In the genomic region with DNA sequence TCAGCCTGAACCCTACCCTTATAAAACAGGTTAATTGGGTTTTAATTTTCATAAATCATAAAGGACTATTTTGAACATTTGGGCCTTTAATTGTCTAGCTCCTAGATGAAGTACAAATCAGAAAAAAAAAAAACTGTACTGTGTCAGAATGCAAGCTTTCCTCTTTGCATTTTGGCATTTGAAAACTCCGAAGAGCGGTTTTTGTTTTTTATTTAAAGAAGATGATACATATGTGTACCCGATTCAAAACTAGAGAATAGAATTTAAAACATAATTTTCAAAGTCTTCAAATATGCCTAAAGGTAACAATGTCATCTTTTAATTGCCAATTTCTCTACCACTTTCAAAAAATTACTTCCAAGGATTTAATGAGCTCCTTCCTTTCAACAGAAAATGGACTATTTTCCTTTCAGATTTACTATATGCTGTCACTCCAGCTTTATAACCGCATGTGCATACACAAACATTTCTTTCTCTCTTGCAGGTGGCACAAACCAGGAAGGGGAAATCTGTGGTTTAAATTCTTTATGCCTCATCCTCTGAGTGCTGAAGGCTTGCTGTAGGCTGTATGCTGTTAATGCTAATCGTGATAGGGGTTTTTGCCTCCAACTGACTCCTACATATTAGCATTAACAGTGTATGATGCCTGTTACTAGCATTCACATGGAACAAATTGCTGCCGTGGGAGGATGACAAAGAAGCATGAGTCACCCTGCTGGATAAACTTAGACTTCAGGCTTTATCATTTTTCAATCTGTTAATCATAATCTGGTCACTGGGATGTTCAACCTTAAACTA, we compare ENCODE assay signal across 8 cellular contexts. TPM values are rescaled to one million over a fixed set of nuclear protein-coding genes. Genes with fewer than 3 reads are reported as not detected.
DNase-seq lines count a peak whose midpoint lies in the region; ATAC-seq, FAIRE-seq and TF ChIP-seq lines count a peak whose summit lies in the region.

No MANE protein-coding gene starts in this region.

- TF ChIP-seq CTCF in GM12873 (IDR thresholded peaks at IDR 0.05; ENCODE audit: insufficient read depth, low read depth, low read length, missing control alignments): peak; percentile 9
- no peak for TF ChIP-seq CTCF in Panc1 (IDR thresholded peaks at IDR 0.05)
- TF ChIP-seq CTCF in HepG2 (CRISPR knock-in tag; IDR thresholded peaks at IDR 0.05): no peak

- TF ChIP-seq EP300 in HepG2 (IDR thresholded peaks at IDR 0.05; ENCODE audit: low read depth in 2 of 2, low read length in 2 of 2) (no peak), HepG2 (CRISPR knock-in tag; IDR thresholded peaks at IDR 0.05; ENCODE audit: borderline replicate concordance) (no peak)

- H3K4me1 Mint-ChIP-seq in activated naive CD4-positive, alpha-beta T cell treated with anti-CD3 and anti-CD28 coated beads, Interleukin-2, amount 50 U/mL, for 24 hours: peaks cover 45% of the 10 kb centered on the region

- no peaks in the 10 kb centered on the region for H3K27me3 Mint-ChIP-seq in activated naive CD4-positive, alpha-beta T cell treated with anti-CD3 and anti-CD28 coated beads, Interleukin-2, amount 50 U/mL, for 24 hours

- H3K9ac ChIP-seq in HepG2 (ENCODE audit: insufficient read depth, low read depth, low read length): no peak overlapping the region

- in situ Hi-C loops in Panc1 (cut with HindIII; ENCODE audit: low pct_unique_long_range_greater_than_20kb, low sequenced_read_pairs): no loop called here
- in situ Hi-C loops in HepG2 (cut with HindIII; ENCODE audit: extremely low pct_ligation_motif_present, low pct_unique_long_range_greater_than_20kb): no loop called here

- H3K9me3 Mint-ChIP-seq in activated naive CD4-positive, alpha-beta T cell treated with anti-CD3 and anti-CD28 coated beads, Interleukin-2, amount 50 U/mL, for 24 hours: no peaks in the 10 kb centered on the region

- POLR2A ChIA-PET in Panc1 (lab: Charles Lee): no interaction called here
- POLR2A ChIA-PET in HepG2 (lab: Yijun Ruan, JAX): no interaction called here

- H3K27ac Mint-ChIP-seq in activated naive CD4-positive, alpha-beta T cell treated with anti-CD3 and anti-CD28 coated beads, Interleukin-2, amount 50 U/mL, for 24 hours: peak overlapping the region; percentile 99

- H3K4me3 ChIP-seq in Panc1 (ENCODE audit: low read depth in 2 of 2, low read length in 2 of 2): no peak overlapping the region
- H3K4me3 ChIP-seq in HepG2 (replicated peaks in 1 of 3; ENCODE audit: insufficient read depth in 1 of 3, low read depth in 2 of 3, low read length in 3 of 3): no peak overlapping the region

- TF ChIP-seq POLR2A in HepG2 (IDR thresholded peaks at IDR 0.05; ENCODE audit: insufficient read depth in 1 of 2, low read depth in 2 of 2, low read length in 2 of 2): no peak

- H3K4me1 ChIP-seq in Panc1 (ENCODE audit: control insufficient read depth, insufficient read depth, low read length): peaks cover 13% of the 10 kb centered on the region
- no peaks in the 10 kb centered on the region for H3K4me1 ChIP-seq in HepG2 (ENCODE audit: insufficient read depth, low read length)

- DNase-seq in Panc1 (ENCODE audit: low read depth, low spot score) (peak; percentile 74), HepG2 (ENCODE audit: low spot score) (peak; percentile 6), HuH-7.5 (ENCODE audit: low spot score) (no peak), posterior vena cava (ENCODE audit: low spot score) (no peak)

- no peaks in the 10 kb centered on the region for H3K36me3 ChIP-seq in Panc1 (ENCODE audit: control insufficient read depth, insufficient read depth, low read length)
- H3K36me3 ChIP-seq in HepG2 (replicated peaks in 1 of 2; ENCODE audit: control insufficient read depth in 1 of 2, insufficient read depth in 2 of 2, low read length in 2 of 2): no peaks in the 10 kb centered on the region

- peak overlapping the region; percentile 69 for H3K27ac ChIP-seq in Panc1 (ENCODE audit: low read length)
- H3K27ac ChIP-seq in HepG2 (ENCODE audit: extremely low read length, insufficient read depth, low read length): no peak overlapping the region

- H4K20me1 ChIP-seq in HepG2 (ENCODE audit: insufficient read depth, low read length): no peaks in the 10 kb centered on the region

- no peak overlapping the region for H2AFZ ChIP-seq in HepG2 (ENCODE audit: low read length)

- H3K36me3 Mint-ChIP-seq in activated naive CD4-positive, alpha-beta T cell treated with anti-CD3 and anti-CD28 coated beads, Interleukin-2, amount 50 U/mL, for 24 hours: peaks cover 52% of the 10 kb centered on the region

- H3K9me3 ChIP-seq in Panc1 (ENCODE audit: control insufficient read depth, insufficient read depth, low read depth, low read length) (no peaks in the 10 kb centered on the region), HepG2 (ENCODE audit: low read length) (no peaks in the 10 kb centered on the region)

- CTCF ChIA-PET in Panc1 (lab: Charles Lee) (no interaction called here), HepG2 (lab: Yijun Ruan, JAX; ENCODE audit: low intra/inter-chr PET ratio, low total read pairs) (no interaction called here)

- ATAC-seq in HG02588 (IDR thresholded peaks at IDR 0.05; ENCODE audit: unreplicated experiment) (peak; percentile 29), Panc1 (peak; percentile 98), HepG2 (no peak), GM19351 (IDR thresholded peaks at IDR 0.05; ENCODE audit: unreplicated experiment) (no peak)

- TF ChIP-seq RAD21 in HepG2 (CRISPR knock-in tag; IDR thresholded peaks at IDR 0.05): no peak

- no peaks in the 10 kb centered on the region for H3K79me2 ChIP-seq in HepG2 (ENCODE audit: insufficient read depth, low read length)

- H3K27me3 ChIP-seq in Panc1 (ENCODE audit: control insufficient read depth, insufficient read depth, low read length): no peaks in the 10 kb centered on the region
- H3K27me3 ChIP-seq in HepG2 (ENCODE audit: control insufficient read depth in 1 of 2, insufficient read depth in 2 of 2, low read length in 2 of 2): no peaks in the 10 kb centered on the region

- intact Hi-C loops in Panc1 (cut with micrococcal nuclease; ENCODE audit: unreplicated experiment) (no loop called here), HepG2 (cut with micrococcal nuclease; ENCODE audit: unreplicated experiment) (no loop called here), posterior vena cava (cut with DNase I) (no loop called here)

- BruUV-seq in Panc1 (replicated peaks; lab: Mats Ljungman, UMichigan) (no TSS peak), HepG2 (replicated peaks; lab: Mats Ljungman, UMichigan) (no TSS peak)

- WGBS in HepG2 (ENCODE audit: low lambda C conversion rate): 86% methylated on average over 6 of the region's 6 CpGs

- H3K4me3 Mint-ChIP-seq in activated naive CD4-positive, alpha-beta T cell treated with anti-CD3 and anti-CD28 coated beads, Interleukin-2, amount 50 U/mL, for 24 hours: peak overlapping the region; percentile 96

- H3K4me2 ChIP-seq in HepG2 (ENCODE audit: low read depth, low read length): no peak overlapping the region

- no peak for FAIRE-seq in HepG2 (lab: Jason Lieb, UNC)

RNA-seq across cellular contexts. Expression of gene MRPL39, which starts 33.7 kb away (rescaled TPM):
- total RNA-seq in Panc1 (2021; ENCODE audit: unreplicated experiment): 24.7 TPM
- polyA plus RNA-seq in Panc1 (2012; ENCODE audit: insufficient read length): 14.1 TPM
- total RNA-seq in HepG2 (2016; rRNA removed; fragmentation: Illumina TruSeq; extraction: Trizol): 91.2 and 141 TPM in 2 replicates
- 11.9 and 12.5 TPM in 2 replicates for total RNA-seq in HepG2 (2016; cell fraction: cytosol; rRNA removed; fragmentation: Illumina TruSeq; extraction: Trizol; ENCODE audit: low read depth)
- total RNA-seq in HepG2 (2016; cell fraction: insoluble cytoplasmic fraction; rRNA removed; fragmentation: Illumina TruSeq; extraction: Trizol): 88.8 and 142 TPM in 2 replicates
- total RNA-seq in HepG2 (2016; cell fraction: membrane; rRNA removed; fragmentation: Illumina TruSeq; extraction: Trizol): 14.3 and 18.5 TPM in 2 replicates
- 33.8 and 40.4 TPM in 2 replicates for total RNA-seq in HepG2 (2016; cell fraction: nucleus; rRNA removed; fragmentation: Illumina TruSeq; extraction: Trizol)
- polyA plus RNA-seq in HepG2 (2011; rRNA removed): 19.8 and 29.1 TPM in 2 replicates
- polyA plus RNA-seq in HepG2 (2011; cell fraction: cytosol; rRNA removed): 11.8 and 15.2 TPM in 2 replicates
- polyA plus RNA-seq in HepG2 (2011; cell fraction: nucleus; rRNA removed): 4.5 and 5.4 TPM in 2 replicates
- 27.8 and 42.6 TPM in 2 replicates for polyA plus RNA-seq in HepG2 (2012)
- 7.7 and 8.7 TPM in 2 replicates for polyA plus RNA-seq in HepG2 (2016; cell fraction: cytosol; fragmentation: Illumina TruSeq; extraction: Trizol; ENCODE audit: low read depth)
- 109 and 121 TPM in 2 replicates for polyA plus RNA-seq in HepG2 (2016; cell fraction: insoluble cytoplasmic fraction; fragmentation: Illumina TruSeq; extraction: Trizol; ENCODE audit: low read depth)
- polyA plus RNA-seq in HepG2 (2016; cell fraction: membrane; fragmentation: Illumina TruSeq; extraction: Trizol; ENCODE audit: low read depth): 9.3 and 12.6 TPM in 2 replicates
- 31.3 and 36.3 TPM in 2 replicates for polyA plus RNA-seq in HepG2 (2016; cell fraction: nucleus; fragmentation: Illumina TruSeq; extraction: Trizol; ENCODE audit: insufficient read depth, low read depth)
- polyA minus RNA-seq in HepG2 (2011; rRNA and poly(A)+ RNA removed; ENCODE audit: low replicate concordance): 5.1 and 12.3 TPM in 2 replicates
- 11.0 and 11.9 TPM in 2 replicates for polyA minus RNA-seq in HepG2 (2011; cell fraction: cytosol; rRNA and poly(A)+ RNA removed)
- 23.2 and 30.5 TPM in 2 replicates for polyA minus RNA-seq in HepG2 (2011; cell fraction: nucleus; rRNA and poly(A)+ RNA removed)
- total RNA-seq in posterior vena cava: 10 to 100 TPM; 17.0 to 23.7 TPM

Comparison
In these comparisons a context has a peak if more than half of its experiments do, and no peak if none do; other contexts are left out.
1. ATAC-seq: peak in HG02588 (single experiment) and Panc1 (single experiment); none in HepG2 (single experiment) and GM19351 (single experiment).
2. DNase-seq: peak in Panc1 (single experiment) and HepG2 (single experiment); none in HuH-7.5 (single experiment) and posterior vena cava (single experiment).